ENCODE assay signal across 8 cellular contexts in genomic region chr13:44237276-44237767, GRCh38.
A peak's percentile ranks its signal among the peaks of the same experiment; 100 is the strongest.
DNase-seq lines count a peak whose midpoint lies in the region; ATAC-seq and TF ChIP-seq lines count a peak whose summit lies in the region.

No MANE protein-coding gene starts in this region.

- H3K4me3 ChIP-seq in hepatocyte = no peak overlapping the region

- no peaks in the 10 kb centered on the region for H3K9me2 ChIP-seq in hepatocyte (replicated peaks; ENCODE audit: insufficient read depth)

- H3K4me2 ChIP-seq in hepatocyte = peak overlapping the region; percentile 10

- no peaks in the 10 kb centered on the region for H3K36me3 ChIP-seq in hepatocyte (replicated peaks; ENCODE audit: insufficient read depth, low read depth)

- no peaks in the 10 kb centered on the region for H3K9me3 Mint-ChIP-seq in activated naive CD4-positive, alpha-beta T cell treated with anti-CD3 and anti-CD28 coated beads, Interleukin-2, amount 50 U/mL, for 72 hours
- H3K9me3 Mint-ChIP-seq in activated naive CD4-positive, alpha-beta T cell treated with anti-CD3 and anti-CD28 coated beads, Interleukin-2, amount 10 ng/mL, durations not matched to agents 7 days and 5 days = no peaks in the 10 kb centered on the region

- no peaks in the 10 kb centered on the region for H4K20me1 ChIP-seq in hepatocyte (ENCODE audit: insufficient read depth, poor library complexity, severe bottlenecking)

- no peak overlapping the region for H3K27ac Mint-ChIP-seq in activated naive CD4-positive, alpha-beta T cell treated with anti-CD3 and anti-CD28 coated beads, Interleukin-2, amount 50 U/mL, for 72 hours
- no peak overlapping the region for H3K27ac Mint-ChIP-seq in activated naive CD4-positive, alpha-beta T cell treated with anti-CD3 and anti-CD28 coated beads, Interleukin-2, amount 10 ng/mL, durations not matched to agents 7 days and 5 days

- DNase-seq in activated naive CD4-positive, alpha-beta T cell treated with anti-CD3 and anti-CD28 coated beads, Interleukin-2, amount 50 U/mL, for 72 hours (ENCODE audit: low spot score in 2 of 2) = peak in 1 of 2 donors; percentile 12
- DNase-seq in activated naive CD4-positive, alpha-beta T cell treated with anti-CD3 and anti-CD28 coated beads, Interleukin-2, amount 10 ng/mL, durations not matched to agents 7 days and 5 days = no peak
- DNase-seq in amygdala (lab: John Stamatoyannopoulos, UW) = peak in 43 of 56 donors; percentile 8 to 82 (median 45)
- DNase-seq in hepatocyte (ENCODE audit: low spot score) = peak; percentile 58
- DNase-seq in stimulated activated CD8-positive, alpha-beta memory T cell treated with anti-CD3 and anti-CD28 coated beads, Interleukin-2, amount 100 ng/mL, for 48 hours (ENCODE audit: low read depth in 2 of 2) = peak; percentile 5 to 13
- no peak for DNase-seq in NCI-H2107 (lab: John Stamatoyannopoulos, UW)
- no peak for DNase-seq in mesenteric fat pad (ENCODE audit: low spot score)

- 62% methylated on average over 4 of the region's 4 CpGs for WGBS in hepatocyte (ENCODE audit: low lambda C conversion rate, missing lambda C conversion rate)

- H3K4me3 Mint-ChIP-seq in activated naive CD4-positive, alpha-beta T cell treated with anti-CD3 and anti-CD28 coated beads, Interleukin-2, amount 10 ng/mL, durations not matched to agents 7 days and 5 days = no peak overlapping the region

- peaks cover 17% of the 10 kb centered on the region for H3K4me1 ChIP-seq in hepatocyte (ENCODE audit: insufficient read depth)

- H3K27me3 ChIP-seq in hepatocyte = no peaks in the 10 kb centered on the region

- TF ChIP-seq CTCF in hepatocyte (IDR thresholded peaks at IDR 0.05; ENCODE audit: poor library complexity) = no peak

- H3K9me3 ChIP-seq in hepatocyte (ENCODE audit: low read depth) = no peaks in the 10 kb centered on the region

- peaks cover 13% of the 10 kb centered on the region for H3K27me3 Mint-ChIP-seq in activated naive CD4-positive, alpha-beta T cell treated with anti-CD3 and anti-CD28 coated beads, Interleukin-2, amount 10 ng/mL, durations not matched to agents 7 days and 5 days

- H2AFZ ChIP-seq in hepatocyte = no peak overlapping the region

- peaks cover 3% of the 10 kb centered on the region for H3K4me1 Mint-ChIP-seq in activated naive CD4-positive, alpha-beta T cell treated with anti-CD3 and anti-CD28 coated beads, Interleukin-2, amount 10 ng/mL, durations not matched to agents 7 days and 5 days

- no peaks in the 10 kb centered on the region for H3K36me3 Mint-ChIP-seq in activated naive CD4-positive, alpha-beta T cell treated with anti-CD3 and anti-CD28 coated beads, Interleukin-2, amount 50 U/mL, for 72 hours
- H3K36me3 Mint-ChIP-seq in activated naive CD4-positive, alpha-beta T cell treated with anti-CD3 and anti-CD28 coated beads, Interleukin-2, amount 10 ng/mL, durations not matched to agents 7 days and 5 days = no peaks in the 10 kb centered on the region

- ATAC-seq in activated naive CD4-positive, alpha-beta T cell treated with anti-CD3 and anti-CD28 coated beads, Interleukin-2, amount 50 U/mL, for 72 hours = peak; percentile 89 to 91
- ATAC-seq in HG03432 (IDR thresholded peaks at IDR 0.05; ENCODE audit: unreplicated experiment) = peak; percentile 84

- H3K27ac ChIP-seq in hepatocyte = peak overlapping the region; percentile 73

- CTCF ChIA-PET in activated naive CD4-positive, alpha-beta T cell treated with anti-CD3 and anti-CD28 coated beads, Interleukin-2, amount 10 ng/mL, durations not matched to agents 7 days and 5 days (lab: Charles Lee) = interaction anchor here (1.2 kb wide), 1 partner anchor 87 kb away, joined by 3 read pairs; no protein-coding TSS in a partner anchor

- no peaks in the 10 kb centered on the region for H3K79me2 ChIP-seq in hepatocyte

Comparison
In these comparisons a context has a peak if more than half of its experiments do, and no peak if none do; other contexts are left out.
1. DNase-seq: peak in amygdala (43 of 56), hepatocyte (single experiment) and stimulated activated CD8-positive, alpha-beta memory T cell treated with anti-CD3 and anti-CD28 coated beads, Interleukin-2, amount 100 ng/mL, for 48 hours (2 of 2); none in activated naive CD4-positive, alpha-beta T cell treated with anti-CD3 and anti-CD28 coated beads, Interleukin-2, amount 10 ng/mL, durations not matched to agents 7 days and 5 days (single experiment), NCI-H2107 (single experiment) and mesenteric fat pad (single experiment).